Comparison of ENCODE assay signal across 8 cellular contexts in genomic region chr13:21176982-21177284, GRCh38. TPM values are rescaled to one million over a fixed set of nuclear protein-coding genes. Genes with fewer than 3 reads are reported as not detected.
DNase-seq lines count a peak whose midpoint lies in the region; ATAC-seq and TF ChIP-seq lines count a peak whose summit lies in the region.

No MANE protein-coding gene starts in this region.

- CTCF ChIA-PET in Caco-2 (lab: Charles Lee): interaction anchor here (1.0 kb wide), 1 partner anchor 121 kb away, joined by 3 read pairs; no protein-coding TSS in a partner anchor

- H3K27me3 ChIP-seq in Caco-2 (replicated peaks; ENCODE audit: control insufficient read depth, insufficient read depth, low read length): no peaks in the 10 kb centered on the region
- no peaks in the 10 kb centered on the region for H3K27me3 ChIP-seq in lung (ENCODE audit: control insufficient read depth, insufficient read depth)
- no peaks in the 10 kb centered on the region for H3K27me3 ChIP-seq in upper lobe of left lung

- no peak for TF ChIP-seq EP300 in upper lobe of left lung (IDR thresholded peaks at IDR 0.05)

- H3K36me3 Mint-ChIP-seq in Caco-2 (ENCODE audit: insufficient read depth, unreplicated experiment) (peaks cover 22% of the 10 kb centered on the region), brain (peaks cover 18% of the 10 kb centered on the region)

- H3K4me3 Mint-ChIP-seq in Caco-2 (ENCODE audit: unreplicated experiment): peak overlapping the region; percentile 87
- H3K4me3 Mint-ChIP-seq in brain: peak overlapping the region; percentile 94 to 100 (median 98)

- WGBS in lung, 2 donors: 1% methylated on average over 26 of the region's 26 CpGs
- 0% methylated on average over 2 to 19 of the region's 26 CpGs for WGBS in upper lobe of left lung, 2 donors

- peak; percentile 25 for ATAC-seq in GM21367 (IDR thresholded peaks at IDR 0.05; ENCODE audit: unreplicated experiment)
- peak; percentile 8 for ATAC-seq in HG03565 (IDR thresholded peaks at IDR 0.05; ENCODE audit: unreplicated experiment)
- ATAC-seq in lung (ENCODE audit: insufficient read depth, low FRiP score): peak; percentile 4
- peak; percentile 59 to 61 for ATAC-seq in upper lobe of left lung (ENCODE audit: low FRiP score in 2 of 2)

- H3K9me3 ChIP-seq in Caco-2 (no peaks in the 10 kb centered on the region), lung (ENCODE audit: control insufficient read depth in 2 of 2, insufficient read depth in 1 of 2, low read length in 1 of 2) (no peaks in the 10 kb centered on the region), upper lobe of left lung (no peaks in the 10 kb centered on the region)

- H3K27ac ChIP-seq in lung (ENCODE audit: low read depth in 1 of 2, low read length in 1 of 2): peak overlapping the region; percentile 93 to 98
- H3K27ac ChIP-seq in upper lobe of left lung: peak overlapping the region; percentile 90 to 99 (median 97)

- H3K4me3 ChIP-seq in Caco-2 (ENCODE audit: low read depth, low read length): peak overlapping the region; percentile 82
- H3K4me3 ChIP-seq in lung: peak overlapping the region; percentile 87
- H3K4me3 ChIP-seq in upper lobe of left lung: peak overlapping the region; percentile 66 to 90 (median 87)

- H3K9me3 Mint-ChIP-seq in Caco-2 (ENCODE audit: unreplicated experiment) (no peaks in the 10 kb centered on the region), brain (peaks cover 0 to 3% (median 0%) of the 10 kb centered on the region in 5 experiments)

- no peak for DNase-seq in Caco-2
- DNase-seq in lung (ENCODE audit: low spot score): no peak
- no peak for DNase-seq in upper lobe of left lung
- DNase-seq in NCI-H526 (lab: John Stamatoyannopoulos, UW): no peak
- DNase-seq in AG08396 (ENCODE audit: low spot score): no peak

- H3K4me1 ChIP-seq in Caco-2 (peaks cover 13% of the 10 kb centered on the region; the same call in 1 of the 2 replicates), lung (ENCODE audit: control insufficient read depth in 2 of 2, insufficient read depth in 2 of 2, low read length in 2 of 2) (peaks cover 0 to 7% of the 10 kb centered on the region in 2 donors), upper lobe of left lung (peaks cover 11 to 24% (median 16%) of the 10 kb centered on the region in 4 donors)

- H3K4me1 Mint-ChIP-seq in Caco-2 (ENCODE audit: low read depth, unreplicated experiment) (peaks cover 7% of the 10 kb centered on the region), brain (peaks cover 24% of the 10 kb centered on the region)

- no peaks in the 10 kb centered on the region for H3K36me3 ChIP-seq in Caco-2 (ENCODE audit: control insufficient read depth, insufficient read depth, low read length)
- H3K36me3 ChIP-seq in lung (ENCODE audit: control insufficient read depth in 2 of 2, insufficient read depth in 2 of 2, low read length in 2 of 2): no peaks in the 10 kb centered on the region
- no peaks in the 10 kb centered on the region for H3K36me3 ChIP-seq in upper lobe of left lung

- H3K27me3 Mint-ChIP-seq in Caco-2 (ENCODE audit: insufficient read depth, unreplicated experiment) (no peaks in the 10 kb centered on the region), brain (no peaks in the 10 kb centered on the region)

- H3K27ac Mint-ChIP-seq in Caco-2 (ENCODE audit: unreplicated experiment) (peak overlapping the region; percentile 96), brain (peak overlapping the region; percentile 98 to 99 (median 99))

- no peak for TF ChIP-seq CTCF in Caco-2 (IDR thresholded peaks at IDR 0.05; ENCODE audit: insufficient read depth in 1 of 2, low read depth in 1 of 2, low read length in 1 of 2, severe bottlenecking in 1 of 2, unreplicated experiment in 1 of 2)
- TF ChIP-seq CTCF in brain (conservative IDR thresholded peaks at IDR 0.05): no peak
- no peak for TF ChIP-seq CTCF in lung (IDR thresholded peaks at IDR 0.05; ENCODE audit: control extremely low read depth, extremely low read depth)
- no peak for TF ChIP-seq CTCF in upper lobe of left lung (IDR thresholded peaks at IDR 0.05)

- POLR2A ChIA-PET in Caco-2 (lab: Charles Lee): interaction anchor here (0.6 to 1.8 kb wide), 10 partner anchors 65 to 548 kb away, joined by 3 to 12 read pairs (median 4); partner anchors contain the start of genes MICU2 and XPO4

- intact Hi-C loops in Caco-2 (cut with micrococcal nuclease; ENCODE audit: unreplicated experiment): loop anchor here (2.0 kb wide), 1 partner anchor 234 kb away; no protein-coding TSS in a partner anchor

- no peak for TF ChIP-seq POLR2A in upper lobe of left lung (IDR thresholded peaks at IDR 0.05)

- no TSS peak for BruUV-seq in Caco-2 (replicated peaks; lab: Mats Ljungman, UMichigan)

RNA-seq across cellular contexts. Expression of gene MRPL57, which starts 0.5 kb away (rescaled TPM):
- total RNA-seq in Caco-2 (2022) (32.8 and 33.9 TPM in 2 replicates), lung (10 to 100 TPM; 14.8 to 20.5 TPM), upper lobe of left lung (10 to 100 TPM; 17.8 to 36.3 (median 23.9) TPM)
- polyA plus RNA-seq in brain (ENCODE audit: insufficient read depth, low read depth, low replicate concordance) (21.6 TPM), lung (10 to 100 TPM; 20.5 to 39.5 TPM)

RNA-seq across cellular contexts. Expression of gene SKA3, which starts 0.6 kb away (rescaled TPM):
- total RNA-seq in Caco-2 (2022) (33.3 and 37.5 TPM in 2 replicates), lung (1 to 10 TPM; 1.8 to 3.2 TPM), upper lobe of left lung (1 to 10 TPM in 5 of 6 donors, not detected in 1; 1.0 to 3.0 (median 1.4) TPM)
- polyA plus RNA-seq in brain (ENCODE audit: insufficient read depth, low read depth, low replicate concordance) (6.9 TPM), lung (1 to 10 TPM in 1 of 2 donors, under 1 TPM in 1; 0.50 to 1.9 TPM)

RNA-seq across cellular contexts. Expression of gene SAP18, which starts 37.0 kb away (rescaled TPM):
- total RNA-seq in Caco-2 (2022) (395 and 441 TPM in 2 replicates), lung (100 to 1,000 TPM in 1 of 2 donors, 10 to 100 TPM in 1; 74.4 to 175 TPM), upper lobe of left lung (100 to 1,000 TPM in 2 of 6 donors, 10 to 100 TPM in 4; 18.9 to 200 (median 50.8) TPM)
- polyA plus RNA-seq in brain (ENCODE audit: insufficient read depth, low read depth, low replicate concordance) (140 TPM), lung (100 to 1,000 TPM in 1 of 2 donors, 10 to 100 TPM in 1; 46.5 to 156 TPM)

Comparison
In these comparisons a context has a peak if more than half of its experiments do, and no peak if none do; other contexts are left out.
1. ATAC-seq: peak in every context shown above with its lines; median percentile 60 in upper lobe of left lung; 25 in GM21367; 8 in HG03565; 4 in lung.